ENCODE assay signal across 1 cellular context in the genomic region with DNA sequence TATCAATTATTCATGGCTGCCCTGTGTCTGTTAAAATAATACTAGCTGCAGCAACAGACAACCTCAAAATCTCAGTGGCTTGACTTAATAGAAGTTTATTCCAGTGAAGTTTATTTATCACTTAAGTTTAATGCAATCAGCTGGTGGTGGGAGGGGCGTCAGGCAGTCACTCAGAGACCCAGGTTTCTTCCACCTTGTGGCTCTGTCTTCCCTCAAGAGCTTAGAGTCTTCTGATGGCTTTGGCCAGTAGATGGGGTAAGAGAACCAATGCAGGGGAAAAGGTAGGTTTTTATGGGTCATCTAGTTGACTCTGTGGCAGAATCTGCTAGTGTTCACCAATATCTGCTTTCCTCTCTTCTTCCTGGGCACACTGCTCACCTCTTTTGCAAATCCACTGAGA.
TF ChIP-seq lines count a peak whose summit lies in the region.

No MANE protein-coding gene starts in this region.

TF ChIP-seq in GM23338, 12 proteins besides CTCF, POLR2A, EP300 and RAD21:
- TF ChIP-seq REST (IDR thresholded peaks at IDR 0.05; ENCODE audit: unreplicated experiment), result no peak
TF ChIP-seq in GM23338: peak in this region for 0.
